ENCODE assay signal across 10 cellular contexts in genomic region chr5:159427180-159428012, GRCh38.
DNase-seq lines count a peak whose midpoint lies in the region; ATAC-seq, FAIRE-seq and TF ChIP-seq lines count a peak whose summit lies in the region.
"Had no signal": no experiment of that assay in that cellular context is flagged by ENCODE, and none has a peak within 500 bp of the region (broad histone marks: within the 10 kb centered on the region; RNA-seq: fewer than 3 reads in every experiment).

No MANE protein-coding gene starts in this region.

- no peak overlapping the region for H3K4me3 ChIP-seq in thyroid gland (replicated peaks in 1 of 3)

- H3K4me1 ChIP-seq in thyroid gland = no peaks in the 10 kb centered on the region

- TF ChIP-seq CTCF in thyroid gland (IDR thresholded peaks at IDR 0.05) (no peak), HFFc6 (IDR thresholded peaks at IDR 0.05) (no peak)

- H3K27ac ChIP-seq in thyroid gland = no peak overlapping the region

- no peak for TF ChIP-seq POLR2A in GM12892 (IDR thresholded peaks at IDR 0.05; ENCODE audit: low read depth, low read length)
- TF ChIP-seq POLR2A in thyroid gland (IDR thresholded peaks at IDR 0.05) = no peak

- no peaks in the 10 kb centered on the region for H3K27me3 Mint-ChIP-seq in activated naive CD8-positive, alpha-beta T cell
- peaks cover 15% of the 10 kb centered on the region for H3K27me3 Mint-ChIP-seq in HFFc6 (ENCODE audit: insufficient read depth)

- H3K36me3 Mint-ChIP-seq in activated naive CD8-positive, alpha-beta T cell = no peaks in the 10 kb centered on the region
- no peaks in the 10 kb centered on the region for H3K36me3 Mint-ChIP-seq in HFFc6 (ENCODE audit: low read depth)

- no peaks in the 10 kb centered on the region for H3K9me3 Mint-ChIP-seq in activated naive CD8-positive, alpha-beta T cell (ENCODE audit: low read depth)
- H3K9me3 Mint-ChIP-seq in HFFc6 = no peaks in the 10 kb centered on the region

- intact Hi-C loops in thyroid gland (cut with DNase I) = no loop called here

- no peaks in the 10 kb centered on the region for H3K27me3 ChIP-seq in thyroid gland

- H3K27ac Mint-ChIP-seq in activated naive CD8-positive, alpha-beta T cell = peak overlapping the region; percentile 4
- H3K27ac Mint-ChIP-seq in HFFc6 = no peak overlapping the region

- no peaks in the 10 kb centered on the region for H3K9me3 ChIP-seq in thyroid gland

- no peaks in the 10 kb centered on the region for H3K36me3 ChIP-seq in thyroid gland

- peak; percentile 61 for ATAC-seq in GM19438 (IDR thresholded peaks at IDR 0.05; ENCODE audit: low read depth, unreplicated experiment)
- peak; percentile 56 for ATAC-seq in HG03025 (IDR thresholded peaks at IDR 0.05; ENCODE audit: low FRiP score, unreplicated experiment)

- peaks cover 23% of the 10 kb centered on the region for H3K4me1 Mint-ChIP-seq in activated naive CD8-positive, alpha-beta T cell (ENCODE audit: low read depth)
- peaks cover 7% of the 10 kb centered on the region; the same call in 1 of the 2 replicates for H3K4me1 Mint-ChIP-seq in HFFc6 (ENCODE audit: low read depth)

- peak; percentile 91 for FAIRE-seq in GM12892 (lab: Jason Lieb, UNC)

- DNase-seq in GM12892 (ENCODE audit: insufficient read length) (no peak), NCI-H1417 treated with DMSO at 0.1 percent for 48 hours (lab: John Stamatoyannopoulos, UW) (no peak), thyroid gland (no peak), HFFc6 (no peak), SW480 (ENCODE audit: low spot score) (no peak)
- DNase-seq: aorta, NCI-H510A treated with DMSO at 0.1 percent for 48 hours had no signal

- H3K4me3 Mint-ChIP-seq in activated naive CD8-positive, alpha-beta T cell = no peak overlapping the region
- H3K4me3 Mint-ChIP-seq in HFFc6 = no peak overlapping the region

- WGBS in thyroid gland, 2 donors = 66 to 72% methylated on average over 7 of the region's 7 CpGs
